Comparison of ENCODE assay signal across 11 cellular contexts in genomic region chr7:30894866-30895408, GRCh38. TPM values are rescaled to one million over a fixed set of nuclear protein-coding genes. Genes with fewer than 3 reads are reported as not detected.
DNase-seq lines count a peak whose midpoint lies in the region; ATAC-seq, FAIRE-seq and TF ChIP-seq lines count a peak whose summit lies in the region.
"Had no signal": no experiment of that assay in that cellular context is flagged by ENCODE, and none has a peak within 500 bp of the region (broad histone marks: within the 10 kb centered on the region; RNA-seq: fewer than 3 reads in every experiment).

No MANE protein-coding gene starts in this region.

- H3K4me3 Mint-ChIP-seq in MCF 10A (ENCODE audit: unreplicated experiment) = no peak overlapping the region

- CTCF ChIA-PET in SK-N-SH (lab: Yijun Ruan, JAX) = interaction anchor here (1.3 to 6.5 kb wide), 5 partner anchors 9 to 228 kb away, joined by 3 to 25 read pairs (median 5); no protein-coding TSS in a partner anchor
- CTCF ChIA-PET in MCF 10A (lab: Yijun Ruan, JAX) = no interaction called here

- H3K27me3 ChIP-seq in SK-N-SH (ENCODE audit: insufficient read depth) (no peaks in the 10 kb centered on the region), subcutaneous abdominal adipose tissue (ENCODE audit: control insufficient read depth in 5 of 5, insufficient read depth in 4 of 5, low read length in 5 of 5) (no peaks in the 10 kb centered on the region)

- intact Hi-C loops in MCF 10A (cut with micrococcal nuclease) = no loop called here

- no peak for ATAC-seq in GM19395 (IDR thresholded peaks at IDR 0.05; ENCODE audit: unreplicated experiment)

- H3K27ac Mint-ChIP-seq in MCF 10A (ENCODE audit: low read depth, unreplicated experiment) = no peak overlapping the region

- TF ChIP-seq CTCF in SK-N-SH (IDR thresholded peaks at IDR 0.05) (peak; percentile 21), foreskin fibroblast (IDR thresholded peaks at IDR 0.05; ENCODE audit: low read depth, low read length) (peak; percentile 14), MCF 10A (IDR thresholded peaks at IDR 0.05; ENCODE audit: unreplicated experiment) (no peak)

- no peaks in the 10 kb centered on the region for H3K4me1 Mint-ChIP-seq in MCF 10A (ENCODE audit: insufficient read depth, unreplicated experiment)

- no peaks in the 10 kb centered on the region for H3K27me3 Mint-ChIP-seq in MCF 10A (ENCODE audit: insufficient read depth, unreplicated experiment)

- H3K4me2 ChIP-seq in SK-N-SH = no peak overlapping the region

- H3K9me3 ChIP-seq in SK-N-SH (no peaks in the 10 kb centered on the region), subcutaneous abdominal adipose tissue (ENCODE audit: control insufficient read depth in 5 of 5, low read length in 5 of 5) (peaks cover 0 to 4% (median 0%) of the 10 kb centered on the region in 5 donors)
- H3K9me3 ChIP-seq: SJSA1 had no signal

- no peak overlapping the region for H3K9ac ChIP-seq in SK-N-SH
- no peak overlapping the region for H3K9ac ChIP-seq in subcutaneous abdominal adipose tissue (ENCODE audit: low read length in 5 of 5)

- DNase-seq in NCI-H1436 (lab: John Stamatoyannopoulos, UW) (peak; percentile 10), NCI-H1436 treated with DMSO at 0.1 percent for 48 hours (lab: John Stamatoyannopoulos, UW) (no peak), SK-N-SH (no peak), foreskin fibroblast (peak in 1 of 2 donors; percentile 39), frontal cortex (ENCODE audit: low spot score in 2 of 2) (no peak), MCF 10A (ENCODE audit: unreplicated experiment) (no peak)
- DNase-seq: activated CD4-positive, alpha-beta T cell treated with anti-CD3 and anti-CD28 coated beads for 4 hours; NCI-H510A had no signal

- H3K27ac ChIP-seq in SK-N-SH (ENCODE audit: low read depth in 2 of 2, low read length in 1 of 2) (no peak overlapping the region), subcutaneous abdominal adipose tissue (ENCODE audit: low read depth, low read length) (peak overlapping the region; percentile 54)
- H3K27ac ChIP-seq: SJSA1 had no signal

- no peaks in the 10 kb centered on the region for H3K36me3 Mint-ChIP-seq in MCF 10A (ENCODE audit: insufficient read depth, unreplicated experiment)

- no peaks in the 10 kb centered on the region for H3K79me2 ChIP-seq in SK-N-SH (ENCODE audit: insufficient read depth)

- no peaks in the 10 kb centered on the region for H3K9me2 ChIP-seq in SK-N-SH

- H3K4me3 ChIP-seq in SK-N-SH (ENCODE audit: low read depth in 2 of 2, low read length in 1 of 2) (no peak overlapping the region), foreskin fibroblast (ENCODE audit: low read depth in 1 of 2, low read length in 2 of 2) (no peak overlapping the region), subcutaneous abdominal adipose tissue (ENCODE audit: low read depth in 1 of 5, low read length in 5 of 5) (no peak overlapping the region)
- H3K4me3 ChIP-seq: SJSA1 had no signal

- TF ChIP-seq RAD21 in SK-N-SH (IDR thresholded peaks at IDR 0.05; ENCODE audit: low read length) = peak; percentile 56

- no peaks in the 10 kb centered on the region for H4K20me1 ChIP-seq in SK-N-SH (ENCODE audit: insufficient read depth)

- H3K4me1 ChIP-seq in SK-N-SH (ENCODE audit: control insufficient read depth in 1 of 2, insufficient read depth in 2 of 2, low read depth in 1 of 2, low read length in 1 of 2) (peaks cover 0 to 13% of the 10 kb centered on the region in 2 experiments; a peak in 1 of 4 replicates), subcutaneous abdominal adipose tissue (ENCODE audit: control insufficient read depth in 5 of 5, insufficient read depth in 5 of 5, low read length in 5 of 5) (peaks cover 20 to 79% (median 72%) of the 10 kb centered on the region in 5 donors)

- POLR2A ChIA-PET in SK-N-SH (lab: Yijun Ruan, JAX) = interaction anchor here (1.0 kb wide), 1 partner anchor 18 kb away, joined by 3 read pairs; no protein-coding TSS in a partner anchor
- POLR2A ChIA-PET in MCF 10A (lab: Yijun Ruan, JAX) = no interaction called here

- no peaks in the 10 kb centered on the region for H3K9me3 Mint-ChIP-seq in MCF 10A (ENCODE audit: unreplicated experiment)

- H2AFZ ChIP-seq in SK-N-SH (ENCODE audit: low read depth) = no peak overlapping the region

- H3K36me3 ChIP-seq in SK-N-SH (replicated peaks in 1 of 2; ENCODE audit: control insufficient read depth in 1 of 2, insufficient read depth in 2 of 2, low read length in 1 of 2) (no peaks in the 10 kb centered on the region), subcutaneous abdominal adipose tissue (ENCODE audit: control insufficient read depth in 5 of 5, insufficient read depth in 5 of 5, low read length in 5 of 5) (peaks cover 0 to 3% (median 0%) of the 10 kb centered on the region in 5 donors)
- H3K36me3 ChIP-seq: SJSA1 had no signal

- no peak for TF ChIP-seq EP300 in SK-N-SH (IDR thresholded peaks at IDR 0.05; ENCODE audit: borderline replicate concordance in 1 of 2, low read depth in 1 of 2, low read length in 1 of 2)

- no peak for FAIRE-seq in frontal cortex (lab: Jason Lieb, UNC)

- 81% methylated on average over 10 of the region's 13 CpGs for WGBS in SK-N-SH (ENCODE audit: low lambda C conversion rate)

- H3F3A ChIP-seq in SK-N-SH (replicated peaks; ENCODE audit: insufficient read depth) = no peaks in the 10 kb centered on the region

- no TSS peak for BruUV-seq in MCF 10A (replicated peaks; lab: Mats Ljungman, UMichigan)

TF ChIP-seq in SK-N-SH, 30 proteins besides CTCF, POLR2A, EP300 and RAD21:
- TF ChIP-seq SMC3 (IDR thresholded peaks at IDR 0.05; ENCODE audit: low read depth, low read length) = peak; percentile 26; the same call in 1 of the 2 replicates
- TF ChIP-seq POLR2AphosphoS5 (IDR thresholded peaks at IDR 0.05; ENCODE audit: low read depth, low read length) = no peak

RNA-seq across cellular contexts. Expression of gene AQP1, which starts 16.7 kb away (rescaled TPM):
- 1.7 and 2.4 TPM in 2 replicates for polyA plus RNA-seq in SK-N-SH (2012; rRNA removed)
- 1.5 and 1.6 TPM in 2 replicates for polyA plus RNA-seq in SK-N-SH (2012; cell fraction: cytosol; rRNA removed)
- 7.0 and 8.4 TPM in 2 replicates for polyA plus RNA-seq in SK-N-SH (2012; cell fraction: nucleus; rRNA removed)
- total RNA-seq in frontal cortex = 0.82 TPM
- 0.71 TPM in 1 of 2 replicates, not detected in the other for total RNA-seq in MCF 10A (2022)
